30 cellular contexts compared by ENCODE assay signal in genomic region chr15:91182096-91182495, GRCh38.
"Had no signal": no experiment of that assay in that cellular context is flagged by ENCODE, and none has a peak within 500 bp of the region (broad histone marks: within the 10 kb centered on the region; RNA-seq: fewer than 3 reads in every experiment).

No MANE protein-coding gene starts in this region.

- H3K27ac Mint-ChIP-seq: activated CD4-positive, alpha-beta memory T cell treated with anti-CD3 and anti-CD28 coated beads for 36 hours; activated CD4-positive, alpha-beta T cell treated with anti-CD3 and anti-CD28 coated beads, Interleukin-2, amount 10 ng/mL, durations not matched to agents 24 days and 14 days; activated naive CD4-positive, alpha-beta T cell treated with anti-CD3 and anti-CD28 coated beads, Interleukin-2, amount 10 ng/mL, durations not matched to agents 7 days and 5 days; activated naive CD8-positive, alpha-beta T cell treated with anti-CD3 and anti-CD28 coated beads, Interleukin-2, amount 10 ng/mL, durations not matched to agents 7 days and 5 days; activated T-cell treated with anti-CD3 and anti-CD28 coated beads, Interleukin-2, amount 50 U/mL, for 24 hours; dendritic cell treated with granulocyte-macrophage colony-stimulating factor and Interleukin-4, amounts not matched to agents 40 ng/mL and 50 ng/mL, for 4 days; memory B cell; naive thymus-derived CD8-positive, alpha-beta T cell; stimulated activated memory B cell treated with anti-CD40 and anti-IgM and Interleukin-4, amounts not matched to agents 10 μg/mL and 1 μg/mL and 100 μg/mL, for 72 hours; stimulated activated naive CD8-positive, alpha-beta T cell treated with anti-CD3 and anti-CD28 coated beads, Interleukin-15, amount 100 ng/mL, for 72 hours; type B pancreatic cell had no signal

- H3K36me3 ChIP-seq: brain microvascular endothelial cell, esophagus muscularis mucosa, heart left ventricle, pancreas, prostate gland, uterus had no signal

- H3K4me1 ChIP-seq: esophagus muscularis mucosa, foreskin keratinocyte, heart left ventricle, pancreas, prostate gland, uterus had no signal

- H3K9me3 ChIP-seq: esophagus muscularis mucosa, heart left ventricle, pancreas, prostate gland, uterus had no signal

- DNase-seq: activated CD4-positive, alpha-beta memory T cell treated with anti-CD3 and anti-CD28 coated beads for 36 hours; activated CD4-positive, alpha-beta T cell treated with anti-CD3 and anti-CD28 coated beads, Interleukin-2, amount 10 ng/mL, durations not matched to agents 24 days and 14 days; activated CD4-positive, CD25-positive, alpha-beta regulatory T cell treated with anti-CD3 and anti-CD28 coated beads, Interleukin-2, amount 50 U/mL, for 72 hours; activated CD8-positive, alpha-beta memory T cell treated with anti-CD3 and anti-CD28 coated beads, Interleukin-2, amount 50 U/mL, for 48 hours; activated gamma-delta T cell; activated naive CD4-positive, alpha-beta T cell treated with anti-CD3 and anti-CD28 coated beads, Interleukin-2, amount 10 ng/mL, durations not matched to agents 7 days and 5 days; activated naive CD8-positive, alpha-beta T cell treated with anti-CD3 and anti-CD28 coated beads, Interleukin-2, amount 10 ng/mL, durations not matched to agents 7 days and 5 days; activated T-cell treated with anti-CD3 and anti-CD28 coated beads, Interleukin-2, amount 50 U/mL, for 24 hours; brain microvascular endothelial cell; foreskin keratinocyte; heart left ventricle; hypothalamus; midbrain; naive thymus-derived CD8-positive, alpha-beta T cell; nucleus accumbens; pancreas; retina; small intestine; stimulated activated CD4-positive, alpha-beta T cell treated with anti-CD3 and anti-CD28 coated beads, Interleukin-4, amount 100 ng/mL, for 4 hours; stimulated activated CD8-positive, alpha-beta memory T cell treated with anti-CD3 and anti-CD28 coated beads, Interleukin-4, amount 100 ng/mL, for 48 hours; stimulated activated naive CD8-positive, alpha-beta T cell treated with anti-CD3 and anti-CD28 coated beads, Interleukin-15, amount 100 ng/mL, for 72 hours; uterus had no signal

- H3K4me1 Mint-ChIP-seq: activated CD4-positive, alpha-beta T cell treated with anti-CD3 and anti-CD28 coated beads, Interleukin-2, amount 10 ng/mL, durations not matched to agents 24 days and 14 days; activated naive CD4-positive, alpha-beta T cell treated with anti-CD3 and anti-CD28 coated beads, Interleukin-2, amount 10 ng/mL, durations not matched to agents 7 days and 5 days; activated naive CD8-positive, alpha-beta T cell treated with anti-CD3 and anti-CD28 coated beads, Interleukin-2, amount 10 ng/mL, durations not matched to agents 7 days and 5 days; memory B cell; naive thymus-derived CD8-positive, alpha-beta T cell; stimulated activated memory B cell treated with anti-CD40 and anti-IgM and Interleukin-4, amounts not matched to agents 10 μg/mL and 1 μg/mL and 100 μg/mL, for 72 hours; stimulated activated naive CD8-positive, alpha-beta T cell treated with anti-CD3 and anti-CD28 coated beads, Interleukin-15, amount 100 ng/mL, for 72 hours had no signal

- ATAC-seq: foreskin keratinocyte; heart left ventricle; naive thymus-derived CD8-positive, alpha-beta T cell; pancreas; sciatic nerve; stimulated activated memory B cell treated with anti-CD40 and anti-IgM and Interleukin-4, amounts not matched to agents 10 μg/mL and 1 μg/mL and 100 μg/mL, for 72 hours; stimulated activated naive CD8-positive, alpha-beta T cell treated with anti-CD3 and anti-CD28 coated beads, Interleukin-15, amount 100 ng/mL, for 72 hours had no signal

- H3K36me3 Mint-ChIP-seq: activated CD4-positive, alpha-beta memory T cell treated with anti-CD3 and anti-CD28 coated beads for 36 hours; activated naive CD4-positive, alpha-beta T cell treated with anti-CD3 and anti-CD28 coated beads, Interleukin-2, amount 10 ng/mL, durations not matched to agents 7 days and 5 days; activated naive CD8-positive, alpha-beta T cell treated with anti-CD3 and anti-CD28 coated beads, Interleukin-2, amount 10 ng/mL, durations not matched to agents 7 days and 5 days; memory B cell; naive thymus-derived CD8-positive, alpha-beta T cell; stimulated activated memory B cell treated with anti-CD40 and anti-IgM and Interleukin-4, amounts not matched to agents 10 μg/mL and 1 μg/mL and 100 μg/mL, for 72 hours; type B pancreatic cell had no signal

- H3K4me3 Mint-ChIP-seq: activated CD4-positive, alpha-beta memory T cell treated with anti-CD3 and anti-CD28 coated beads for 36 hours; activated CD4-positive, alpha-beta T cell treated with anti-CD3 and anti-CD28 coated beads, Interleukin-2, amount 10 ng/mL, durations not matched to agents 24 days and 14 days; activated naive CD4-positive, alpha-beta T cell treated with anti-CD3 and anti-CD28 coated beads, Interleukin-2, amount 10 ng/mL, durations not matched to agents 7 days and 5 days; activated naive CD8-positive, alpha-beta T cell treated with anti-CD3 and anti-CD28 coated beads, Interleukin-2, amount 10 ng/mL, durations not matched to agents 7 days and 5 days; activated T-cell treated with anti-CD3 and anti-CD28 coated beads, Interleukin-2, amount 50 U/mL, for 24 hours; dendritic cell treated with granulocyte-macrophage colony-stimulating factor and Interleukin-4, amounts not matched to agents 40 ng/mL and 50 ng/mL, for 4 days; memory B cell; naive thymus-derived CD8-positive, alpha-beta T cell; neural crest cell; stimulated activated memory B cell treated with anti-CD40 and anti-IgM and Interleukin-4, amounts not matched to agents 10 μg/mL and 1 μg/mL and 100 μg/mL, for 72 hours; stimulated activated naive CD8-positive, alpha-beta T cell treated with anti-CD3 and anti-CD28 coated beads, Interleukin-15, amount 100 ng/mL, for 72 hours; type B pancreatic cell had no signal

- H3K4me3 ChIP-seq: esophagus muscularis mucosa, heart left ventricle, pancreas, prostate gland, uterus had no signal

- H3K27me3 ChIP-seq: brain microvascular endothelial cell, foreskin keratinocyte, pancreas, uterus had no signal

- H3K9me3 Mint-ChIP-seq: activated CD4-positive, alpha-beta memory T cell treated with anti-CD3 and anti-CD28 coated beads for 36 hours; activated CD4-positive, alpha-beta T cell treated with anti-CD3 and anti-CD28 coated beads, Interleukin-2, amount 10 ng/mL, durations not matched to agents 24 days and 14 days; activated naive CD4-positive, alpha-beta T cell treated with anti-CD3 and anti-CD28 coated beads, Interleukin-2, amount 10 ng/mL, durations not matched to agents 7 days and 5 days; activated naive CD8-positive, alpha-beta T cell treated with anti-CD3 and anti-CD28 coated beads, Interleukin-2, amount 10 ng/mL, durations not matched to agents 7 days and 5 days; activated T-cell treated with anti-CD3 and anti-CD28 coated beads, Interleukin-2, amount 50 U/mL, for 24 hours; dendritic cell treated with granulocyte-macrophage colony-stimulating factor and Interleukin-4, amounts not matched to agents 40 ng/mL and 50 ng/mL, for 4 days; memory B cell; neural crest cell; stimulated activated naive CD8-positive, alpha-beta T cell treated with anti-CD3 and anti-CD28 coated beads, Interleukin-15, amount 100 ng/mL, for 72 hours; type B pancreatic cell had no signal
